In the genomic region with DNA sequence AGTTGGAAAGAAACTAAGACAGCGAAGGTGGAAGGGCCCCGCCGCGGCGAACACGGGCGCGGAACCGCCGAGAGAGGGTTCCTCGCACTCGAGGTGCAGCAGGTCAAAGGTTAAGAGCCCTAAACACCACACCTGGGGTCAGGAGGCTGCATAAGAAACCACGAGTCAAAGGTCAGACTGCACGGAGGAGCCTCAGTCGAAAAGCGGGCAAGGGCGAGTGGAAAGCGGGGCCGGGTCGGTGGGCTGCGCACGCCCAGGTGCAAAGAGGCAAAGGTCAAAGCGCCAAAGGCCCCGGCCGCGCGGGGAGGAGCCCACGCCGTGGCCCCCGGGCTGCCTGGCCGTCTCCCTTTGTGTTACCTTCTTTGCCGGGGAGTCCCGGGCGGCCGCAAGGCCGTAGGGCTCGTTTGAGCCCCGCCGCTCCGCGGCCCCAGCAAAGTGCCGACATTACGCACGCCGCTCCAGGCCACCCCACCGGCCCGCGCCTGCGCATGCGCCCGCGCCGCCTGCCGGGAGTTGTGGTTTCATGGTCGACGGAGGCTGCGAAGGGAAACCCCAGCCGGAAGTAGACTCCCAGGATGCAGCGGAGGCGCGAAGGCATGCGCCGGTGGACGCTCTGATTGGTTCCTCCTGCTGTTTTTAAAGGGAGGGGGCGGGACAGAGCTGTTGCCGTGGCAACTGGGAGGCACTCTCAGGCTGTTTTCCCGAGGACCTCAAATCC, we compare ENCODE assay signal across 8 cellular contexts. TPM values are rescaled to one million over a fixed set of nuclear protein-coding genes. Genes with fewer than 3 reads are reported as not detected.
DNase-seq lines count a peak whose midpoint lies in the region; ATAC-seq and TF ChIP-seq lines count a peak whose summit lies in the region.

A gene (minus strand): TSS at position 470 of the 718 bp plus-strand sequence. CDS start 25 bp downstream, at position 445.

- TF ChIP-seq CTCF in AG09309 (IDR thresholded peaks at IDR 0.05; ENCODE audit: control insufficient read depth, insufficient read depth, low read depth, low read length, missing control alignments) = no peak
- TF ChIP-seq CTCF in smooth muscle cell (IDR thresholded peaks at IDR 0.05; ENCODE audit: borderline replicate concordance, insufficient read depth, poor library complexity, severe bottlenecking) = no peak

- peak within 1 kb of the TSS; percentile 83 for H3K9ac ChIP-seq in smooth muscle cell (ENCODE audit: low read depth)

- peak within 1 kb of the TSS; percentile 98 for H3K4me2 ChIP-seq in smooth muscle cell

- peaks cover 21 to 37% of the 10 kb centered on the region in 2 donors for H3K4me1 Mint-ChIP-seq in immature natural killer cell

- H3K4me1 ChIP-seq in smooth muscle cell (ENCODE audit: low read depth) = peaks cover 7% of the 10 kb centered on the region

- H3K27me3 Mint-ChIP-seq in immature natural killer cell (ENCODE audit: low read depth in 3 of 3) = peaks cover 10 to 14% (median 13%) of the 10 kb centered on the region in 3 donors

- no peaks in the 10 kb centered on the region for H3K36me3 ChIP-seq in smooth muscle cell (ENCODE audit: low read depth)

- peak within 1 kb of the TSS; percentile 90 to 95 (median 94) for H3K27ac Mint-ChIP-seq in immature natural killer cell

- peaks cover 4 to 9% (median 8%) of the 10 kb centered on the region in 3 donors for H3K36me3 Mint-ChIP-seq in immature natural killer cell

- H3K9me3 Mint-ChIP-seq in immature natural killer cell = no peaks in the 10 kb centered on the region

- DNase-seq in AG09309 (ENCODE audit: low read depth) (peak; percentile 93), NCI-H446 (lab: John Stamatoyannopoulos, UW) (peak; percentile 98 to 99), immature natural killer cell (peak; percentile 96 to 97 (median 96)), smooth muscle cell (lab: John Stamatoyannopoulos, UW; ENCODE audit: unreplicated experiment) (peak; percentile 91)
- peak; percentile 93 for DNase-seq in activated CD4-positive, CD25-positive, alpha-beta regulatory T cell treated with anti-CD3 and anti-CD28 coated beads, Interleukin-2, amount 50 U/mL, for 16 hours (ENCODE audit: low read depth, low spot score)
- DNase-seq in central memory CD4-positive, alpha-beta T cell = peak; percentile 97

- H3K9me3 ChIP-seq in smooth muscle cell (replicated peaks; ENCODE audit: low read depth) = no peaks in the 10 kb centered on the region

- H2AFZ ChIP-seq in smooth muscle cell (ENCODE audit: low read depth) = peak within 1 kb of the TSS; percentile 99

- no peaks in the 10 kb centered on the region for H3F3A ChIP-seq in smooth muscle cell (ENCODE audit: low read depth)

- H3K4me3 Mint-ChIP-seq in immature natural killer cell = peak within 1 kb of the TSS; percentile 90 to 97 (median 93)

- H3K4me3 ChIP-seq in AG09309 (ENCODE audit: control insufficient read depth, low read depth, low read length) = peak within 1 kb of the TSS; percentile 92
- peak within 1 kb of the TSS; percentile 88 for H3K4me3 ChIP-seq in smooth muscle cell

- peak; percentile 81 for ATAC-seq in GM19035 (IDR thresholded peaks at IDR 0.05; ENCODE audit: unreplicated experiment)
- ATAC-seq in HG03342 (IDR thresholded peaks at IDR 0.05; ENCODE audit: unreplicated experiment) = peak; percentile 77

- peak within 1 kb of the TSS; percentile 79 for H3K27ac ChIP-seq in smooth muscle cell (ENCODE audit: low read depth)

- no peaks in the 10 kb centered on the region for H4K20me1 ChIP-seq in smooth muscle cell (ENCODE audit: low read depth)

- 1% methylated on average over 65 of the region's 67 CpGs for whole genome bisulfite sequencing in smooth muscle cell (ENCODE audit: low lambda C conversion rate)

- peaks cover 9% of the 10 kb centered on the region for H3K79me2 ChIP-seq in smooth muscle cell (ENCODE audit: low read depth)

- H3K27me3 ChIP-seq in smooth muscle cell (ENCODE audit: low read depth) = no peaks in the 10 kb centered on the region

RNA-seq across cellular contexts. Expression of the gene that starts here (rescaled TPM):
- polyA plus RNA-seq in immature natural killer cell (10 to 100 TPM; 26.6 to 38.1 (median 37.5) TPM), smooth muscle cell (65.3 and 74.2 TPM in 2 replicates)
- 15.2 and 23.8 TPM in 2 replicates for total RNA-seq in smooth muscle cell

Comparison
In these comparisons a context has a peak if more than half of its experiments do, and no peak if none do; other contexts are left out.
1. Peak in every context shown above with its lines: DNase-seq, ATAC-seq, H3K4me3 ChIP-seq and H3K27ac ChIP-seq.